1 cellular context compared by ENCODE assay signal in the genomic region with DNA sequence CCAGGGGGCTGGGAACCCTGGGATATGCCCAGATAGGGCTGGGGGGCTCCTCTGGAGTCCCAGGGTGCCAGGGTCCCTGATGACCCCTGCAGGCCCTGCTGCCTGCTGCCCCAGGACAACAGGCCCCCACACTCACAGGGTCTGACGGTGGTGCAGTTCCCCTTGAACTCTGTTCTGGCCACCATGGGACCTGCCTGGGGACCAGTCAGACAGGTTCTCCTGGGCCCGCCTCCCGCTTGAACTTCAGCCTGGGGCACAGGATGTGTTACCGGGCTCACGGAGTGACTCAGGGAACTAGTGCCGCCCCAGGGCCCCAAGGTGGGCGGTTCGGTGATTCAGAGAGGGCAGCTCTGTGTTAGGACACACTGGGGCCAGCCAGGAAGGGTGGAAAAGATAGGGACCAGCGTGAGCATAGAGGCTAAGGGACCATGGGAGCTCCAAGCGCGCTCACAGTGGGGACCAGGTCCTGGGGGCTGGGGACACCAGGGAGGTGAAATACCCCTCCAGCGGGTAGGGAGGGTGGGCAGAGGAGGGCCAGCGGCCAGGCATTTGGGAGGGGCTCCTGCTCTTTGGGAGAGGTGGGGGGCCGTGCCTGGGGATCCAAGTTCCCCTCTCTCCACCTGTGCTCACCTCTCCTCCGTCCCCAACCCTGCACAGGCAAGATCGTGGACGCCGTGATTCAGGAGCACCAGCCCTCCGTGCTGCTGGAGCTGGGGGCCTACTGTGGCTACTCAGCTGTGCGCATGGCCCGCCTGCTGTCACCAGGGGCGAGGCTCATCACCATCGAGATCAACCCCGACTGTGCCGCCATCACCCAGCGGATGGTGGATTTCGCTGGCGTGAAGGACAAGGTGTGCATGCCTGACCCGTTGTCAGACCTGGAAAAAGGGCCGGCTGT.
TF ChIP-seq lines count a peak whose summit lies in the region.

No MANE protein-coding gene starts in this region.

TF ChIP-seq in HCT116, 20 proteins besides CTCF, POLR2A, EP300 and RAD21 (continued from another document):
- TF ChIP-seq ZBTB33 (IDR thresholded peaks at IDR 0.05; ENCODE audit: extremely low read depth, insufficient replicate concordance, low read length) (no peak), CEBPB (IDR thresholded peaks at IDR 0.05; ENCODE audit: low read depth) (no peak), SIN3A (IDR thresholded peaks at IDR 0.05; ENCODE audit: low read depth) (no peak), JUND (IDR thresholded peaks at IDR 0.05) (peak; percentile 76), EZH2 (IDR thresholded peaks at IDR 0.05) (no peak), ZNF274 (IDR thresholded peaks at IDR 0.05; ENCODE audit: low read depth, low read length) (no peak), SRF (IDR thresholded peaks at IDR 0.05; ENCODE audit: low read depth) (no peak), EGR1 (IDR thresholded peaks at IDR 0.05; ENCODE audit: low read depth) (peak; percentile 83), MAX (IDR thresholded peaks at IDR 0.05) (peak; percentile 40; the same call in 1 of the 2 replicates)
- TF ChIP-seq, protein P1, sequence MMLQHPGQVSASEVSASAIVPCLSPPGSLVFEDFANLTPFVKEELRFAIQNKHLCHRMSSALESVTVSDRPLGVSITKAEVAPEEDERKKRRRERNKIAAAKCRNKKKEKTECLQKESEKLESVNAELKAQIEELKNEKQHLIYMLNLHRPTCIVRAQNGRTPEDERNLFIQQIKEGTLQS (IDR thresholded peaks at IDR 0.05), result no peak
